ENCODE assay signal across 8 cellular contexts in genomic region chr11:9459573-9460321, GRCh38. TPM values are rescaled to one million over a fixed set of nuclear protein-coding genes. Genes with fewer than 3 reads are reported as not detected.
DNase-seq lines count a peak whose midpoint lies in the region; ATAC-seq and TF ChIP-seq lines count a peak whose summit lies in the region.

No MANE protein-coding gene starts in this region.

- H3K36me3 Mint-ChIP-seq in activated B cell treated with CpG ODN at 0.5 μM for 24 hours (ENCODE audit: low read depth), result peaks cover 14% of the 10 kb centered on the region

- peak overlapping the region; percentile 98 to 100 for H3K27ac ChIP-seq in lung (ENCODE audit: low read depth in 1 of 2, low read length in 1 of 2)

- no peaks in the 10 kb centered on the region for H4K20me1 ChIP-seq in Loucy (ENCODE audit: insufficient read depth, low read length, poor library complexity, severe bottlenecking)

- POLR2A ChIA-PET in activated B cell treated with CpG ODN at 0.5 μM for 24 hours (lab: Charles Lee), result interaction anchor here (0.6 to 3.9 kb wide), 40 partner anchors 10 to 1349 kb away, joined by 3 to 41 read pairs (median 5); partner anchors contain the start of genes DENND5A, EIF4G2, IPO7 and TMEM41B

- CTCF ChIA-PET in activated B cell treated with CpG ODN at 0.5 μM for 24 hours (lab: Charles Lee), result interaction anchor here (1.0 kb wide), 1 partner anchor 75 kb away, joined by 3 read pairs; no protein-coding TSS in a partner anchor

- H3K9ac ChIP-seq in Loucy (ENCODE audit: low read depth, low read length, poor library complexity, severe bottlenecking), result peak overlapping the region; percentile 99

- H3K27ac Mint-ChIP-seq in activated B cell treated with CpG ODN at 0.5 μM for 24 hours, result peak overlapping the region; percentile 98

- 3 to 4% methylated on average over 25 of the region's 25 CpGs for WGBS in lung, 2 donors

- H3K27me3 Mint-ChIP-seq in activated B cell treated with CpG ODN at 0.5 μM for 24 hours, result no peaks in the 10 kb centered on the region

- H3K79me2 ChIP-seq in Loucy (ENCODE audit: insufficient read depth, low read length), result peaks cover 46% of the 10 kb centered on the region

- peak; percentile 27 for DNase-seq in DMS114 treated with DMSO at 0.1 percent for 48 hours (lab: John Stamatoyannopoulos, UW; ENCODE audit: unreplicated experiment)
- no peak for DNase-seq in activated B cell treated with CpG ODN at 0.5 μM for 24 hours
- peak; percentile 16 to 53 for DNase-seq in dermis microvascular lymphatic vessel endothelial cell (ENCODE audit: low read depth in 2 of 2)
- no peak for DNase-seq in lung (ENCODE audit: low spot score)
- peak; percentile 11 for DNase-seq in stimulated activated CD8-positive, alpha-beta memory T cell treated with anti-CD3 and anti-CD28 coated beads, Interleukin-12 subunit alpha, Interleukin-12 subunit beta, amount 100 ng/mL, for 4 hours (ENCODE audit: low read depth)

- H3K36me3 ChIP-seq in Loucy (ENCODE audit: insufficient read depth, low read length), result no peaks in the 10 kb centered on the region
- no peaks in the 10 kb centered on the region for H3K36me3 ChIP-seq in lung (ENCODE audit: control insufficient read depth in 2 of 2, insufficient read depth in 2 of 2, low read length in 2 of 2)

- intact Hi-C loops in activated B cell treated with CpG ODN at 0.5 μM for 24 hours (cut with micrococcal nuclease), result loop anchor here (1.0 to 10.0 kb wide), 12 partner anchors 75 to 1395 kb away; partner anchors contain the start of genes ADM, AMPD3, IPO7 and TMEM41B

- peak overlapping the region; percentile 84 for H3K4me2 ChIP-seq in Loucy (ENCODE audit: low read depth, low read length, poor library complexity, severe bottlenecking)

- H3K9me3 ChIP-seq in Loucy (ENCODE audit: insufficient read depth, low read depth, low read length), result no peaks in the 10 kb centered on the region
- H3K9me3 ChIP-seq in lung (ENCODE audit: control insufficient read depth in 2 of 2, insufficient read depth in 1 of 2, low read length in 1 of 2), result no peaks in the 10 kb centered on the region

- peak overlapping the region; percentile 32; the same call in 1 of the 2 replicates for H2AFZ ChIP-seq in Loucy (ENCODE audit: low read length)

- peaks cover 30% of the 10 kb centered on the region for H3K4me1 Mint-ChIP-seq in activated B cell treated with CpG ODN at 0.5 μM for 24 hours

- peaks cover 5% of the 10 kb centered on the region for H3K27me3 ChIP-seq in Loucy (ENCODE audit: insufficient read depth, low read length, poor library complexity, severe bottlenecking)
- H3K27me3 ChIP-seq in lung (ENCODE audit: control insufficient read depth, insufficient read depth), result no peaks in the 10 kb centered on the region

- H3K4me3 Mint-ChIP-seq in activated B cell treated with CpG ODN at 0.5 μM for 24 hours, result peak overlapping the region; percentile 97

- H3K9me3 Mint-ChIP-seq in activated B cell treated with CpG ODN at 0.5 μM for 24 hours, result no peaks in the 10 kb centered on the region

- H3K4me1 ChIP-seq in Loucy (ENCODE audit: insufficient read depth, low read length, poor library complexity, severe bottlenecking), result peaks cover 24% of the 10 kb centered on the region
- H3K4me1 ChIP-seq in lung (ENCODE audit: control insufficient read depth in 2 of 2, insufficient read depth in 2 of 2, low read length in 2 of 2), result peaks cover 0 to 3% of the 10 kb centered on the region in 2 donors

- no peaks in the 10 kb centered on the region for H3K9me2 ChIP-seq in Loucy (replicated peaks; ENCODE audit: low read depth, low read length)

- H3F3A ChIP-seq in Loucy (ENCODE audit: low read depth), result peaks cover 3% of the 10 kb centered on the region; the same call in 1 of the 2 replicates

- TF ChIP-seq CTCF in Loucy (conservative IDR thresholded peaks at IDR 0.05; ENCODE audit: low read length), result 0 out of 2 replicates have a peak, but pooled peaks have one; percentile 11
- TF ChIP-seq CTCF in activated B cell treated with CpG ODN at 0.5 μM for 24 hours (IDR thresholded peaks at IDR 0.05), result no peak
- TF ChIP-seq CTCF in lung (IDR thresholded peaks at IDR 0.05; ENCODE audit: control extremely low read depth, extremely low read depth), result no peak

- H3K4me3 ChIP-seq in Loucy (ENCODE audit: low read length, poor library complexity, severe bottlenecking), result peak overlapping the region; percentile 95
- H3K4me3 ChIP-seq in lung, result peak overlapping the region; percentile 91

- no peak for ATAC-seq in activated B cell treated with CpG ODN at 0.5 μM for 24 hours (ENCODE audit: low read depth)
- no peak for ATAC-seq in lung (ENCODE audit: insufficient read depth, low FRiP score)
- ATAC-seq in HG03469 (IDR thresholded peaks at IDR 0.05; ENCODE audit: unreplicated experiment), result no peak
- no peak for ATAC-seq in GM18870 (IDR thresholded peaks at IDR 0.05; ENCODE audit: unreplicated experiment)

RNA-seq across cellular contexts. Expression of gene ZNF143, which starts 1.1 kb away (rescaled TPM):
- total RNA-seq in activated B cell treated with CpG ODN at 0.5 μM for 24 hours, result 37.8 and 41.1 TPM in 2 replicates
- 27.6 and 29.5 TPM in 2 replicates for total RNA-seq in dermis microvascular lymphatic vessel endothelial cell
- total RNA-seq in lung, result 10 to 100 TPM; 18.5 to 32.2 TPM
- polyA plus RNA-seq in lung, result 10 to 100 TPM in 1 of 2 donors, 1 to 10 TPM in 1; 9.7 to 22.2 TPM

Comparison
In these comparisons a context has a peak if more than half of its experiments do, and no peak if none do; other contexts are left out.
1. DNase-seq: peak in DMS114 treated with DMSO at 0.1 percent for 48 hours (single experiment), dermis microvascular lymphatic vessel endothelial cell (2 of 2) and stimulated activated CD8-positive, alpha-beta memory T cell treated with anti-CD3 and anti-CD28 coated beads, Interleukin-12 subunit alpha, Interleukin-12 subunit beta, amount 100 ng/mL, for 4 hours (single experiment); none in activated B cell treated with CpG ODN at 0.5 μM for 24 hours (single experiment) and lung (single experiment).